ENCODE assay signal across 19 cellular contexts in the genomic region with DNA sequence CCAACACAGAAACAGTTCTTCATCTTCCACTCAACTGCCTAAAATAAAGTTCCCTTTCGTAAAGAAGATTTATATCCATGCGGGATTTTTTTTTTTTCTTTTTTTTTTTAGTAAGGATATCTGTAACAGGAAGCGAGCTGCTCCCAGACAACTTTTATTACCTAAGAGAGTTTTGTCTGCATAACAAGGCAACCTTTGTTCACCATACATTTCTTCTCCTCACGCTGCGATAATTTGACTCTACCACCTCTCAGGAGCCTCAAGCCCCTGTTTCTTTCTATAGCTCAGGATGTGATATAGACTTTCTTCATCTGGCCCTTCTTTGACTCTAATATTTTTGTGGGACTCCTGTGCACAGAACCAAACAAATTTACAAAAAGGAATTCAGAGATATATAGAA.
"Had no signal": no experiment of that assay in that cellular context is flagged by ENCODE, and none has a peak within 500 bp of the region (broad histone marks: within the 10 kb centered on the region; RNA-seq: fewer than 3 reads in every experiment).

No MANE protein-coding gene starts in this region.

- H3K27ac Mint-ChIP-seq: activated CD8-positive, alpha-beta T cell treated with anti-CD3 and anti-CD28 coated beads for 36 hours; activated naive CD4-positive, alpha-beta T cell treated with anti-CD3 and anti-CD28 coated beads for 36 hours; activated naive CD8-positive, alpha-beta T cell treated with anti-CD3 and anti-CD28 coated beads, Interleukin-2, amount 50 U/mL, for 24 hours; activated T-cell treated with anti-CD3 and anti-CD28 coated beads, Interleukin-2, amount 50 U/mL, for 24 hours; activated T-helper 2 cell treated with anti-CD3 and anti-CD28 coated beads, Interferon-gamma antibody, Interleukin-2, Interleukin-4, amounts not matched to agents 10 μg/mL and 5 μg/mL and 100 μg/mL, durations not matched to agents 14 hours and 24 hours and 36 hours; stimulated activated memory B cell treated with anti-CD40 and anti-IgM and Interleukin-4, amounts not matched to agents 10 μg/mL and 1 μg/mL and 100 μg/mL, for 72 hours had no signal

- H3K4me3 ChIP-seq: left ventricle myocardium inferior, ovary, right lobe of liver, testis, upper lobe of right lung had no signal

- H3K27ac ChIP-seq: foreskin keratinocyte, left ventricle myocardium inferior, ovary, right lobe of liver, testis, upper lobe of right lung had no signal

- DNase-seq: activated CD4-positive, alpha-beta T cell treated with anti-CD3 and anti-CD28 coated beads for 4 hours; activated CD8-positive, alpha-beta T cell treated with anti-CD3 and anti-CD28 coated beads for 36 hours; activated naive CD4-positive, alpha-beta T cell treated with anti-CD3 and anti-CD28 coated beads for 36 hours; activated naive CD8-positive, alpha-beta T cell treated with anti-CD3 and anti-CD28 coated beads, Interleukin-2, amount 50 U/mL, for 24 hours; activated T-cell treated with anti-CD3 and anti-CD28 coated beads, Interleukin-2, amount 50 U/mL, for 24 hours; anterior cingulate cortex; central memory CD4-positive, alpha-beta T cell; kidney; left ventricle myocardium inferior; mammary epithelial cell; ovary; right lobe of liver; stimulated activated CD4-positive, alpha-beta T cell treated with anti-CD3 and anti-CD28 coated beads, Interleukin-4, amount 100 ng/mL, for 4 hours; upper lobe of right lung had no signal

- H3K27me3 ChIP-seq: foreskin keratinocyte, ovary, right lobe of liver, testis, upper lobe of right lung had no signal

- H3K4me1 ChIP-seq: foreskin keratinocyte, left ventricle myocardium inferior, right lobe of liver, testis, upper lobe of right lung had no signal

- H3K36me3 ChIP-seq: left ventricle myocardium inferior, ovary, right lobe of liver, upper lobe of right lung had no signal

- H3K4me3 Mint-ChIP-seq: activated CD8-positive, alpha-beta T cell treated with anti-CD3 and anti-CD28 coated beads for 36 hours; activated naive CD4-positive, alpha-beta T cell treated with anti-CD3 and anti-CD28 coated beads for 36 hours; activated naive CD8-positive, alpha-beta T cell treated with anti-CD3 and anti-CD28 coated beads, Interleukin-2, amount 50 U/mL, for 24 hours; activated T-cell treated with anti-CD3 and anti-CD28 coated beads, Interleukin-2, amount 50 U/mL, for 24 hours; brain; stimulated activated memory B cell treated with anti-CD40 and anti-IgM and Interleukin-4, amounts not matched to agents 10 μg/mL and 1 μg/mL and 100 μg/mL, for 72 hours had no signal

- H3K9me3 ChIP-seq: ovary, right lobe of liver, testis, upper lobe of right lung had no signal

- H3K4me1 Mint-ChIP-seq: activated naive CD8-positive, alpha-beta T cell treated with anti-CD3 and anti-CD28 coated beads, Interleukin-2, amount 50 U/mL, for 24 hours; stimulated activated memory B cell treated with anti-CD40 and anti-IgM and Interleukin-4, amounts not matched to agents 10 μg/mL and 1 μg/mL and 100 μg/mL, for 72 hours had no signal

- H3K9me3 Mint-ChIP-seq: brain; stimulated activated memory B cell treated with anti-CD40 and anti-IgM and Interleukin-4, amounts not matched to agents 10 μg/mL and 1 μg/mL and 100 μg/mL, for 72 hours had no signal

- H3K36me3 Mint-ChIP-seq: brain; stimulated activated memory B cell treated with anti-CD40 and anti-IgM and Interleukin-4, amounts not matched to agents 10 μg/mL and 1 μg/mL and 100 μg/mL, for 72 hours had no signal

- H3K27me3 Mint-ChIP-seq: activated CD8-positive, alpha-beta T cell treated with anti-CD3 and anti-CD28 coated beads for 36 hours; activated naive CD8-positive, alpha-beta T cell treated with anti-CD3 and anti-CD28 coated beads, Interleukin-2, amount 50 U/mL, for 24 hours; activated T-cell treated with anti-CD3 and anti-CD28 coated beads, Interleukin-2, amount 50 U/mL, for 24 hours; stimulated activated memory B cell treated with anti-CD40 and anti-IgM and Interleukin-4, amounts not matched to agents 10 μg/mL and 1 μg/mL and 100 μg/mL, for 72 hours had no signal
